29 cellular contexts compared by ENCODE assay signal in genomic region chr2:230097841-230098240, GRCh38. TPM values are rescaled to one million over a fixed set of nuclear protein-coding genes. Genes with fewer than 3 reads are reported as not detected.
A peak's percentile ranks its signal among the peaks of the same experiment; 100 is the strongest.
DNase-seq lines count a peak whose midpoint lies in the region; ATAC-seq and FAIRE-seq lines count a peak whose summit lies in the region.
"Had no signal": no experiment of that assay in that cellular context is flagged by ENCODE, and none has a peak within 500 bp of the region (broad histone marks: within the 10 kb centered on the region; RNA-seq: fewer than 3 reads in every experiment).

No MANE protein-coding gene starts in this region.

- H2BK12ac ChIP-seq in mesenchymal stem cell (ENCODE audit: low read length in 2 of 2) = no peak overlapping the region

- H4K8ac ChIP-seq in mesenchymal stem cell (ENCODE audit: low read length) = no peak overlapping the region

- H3K4me1 ChIP-seq in SJSA1 (replicated peaks) (peaks cover 14% of the 10 kb centered on the region), mesenchymal stem cell (ENCODE audit: control insufficient read depth, insufficient read depth, low read depth, low read length) (no peaks in the 10 kb centered on the region), small intestine (ENCODE audit: control insufficient read depth in 2 of 2, insufficient read depth in 1 of 2, low read depth in 1 of 2, low read length in 1 of 2) (no peaks in the 10 kb centered on the region)
- H3K4me1 ChIP-seq: BLaER1 treated with 17β-estradiol and CSF1 and Interleukin-3, amounts not matched to agents 10 nM and 100 nM had no signal

- 90% methylated on average over 1 of the region's 2 CpGs for WGBS in mesenchymal stem cell
- 6 to 86% (median 34%) methylated on average over 2 of the region's 2 CpGs for whole genome bisulfite sequencing in small intestine, 3 donors

- ATAC-seq in stimulated activated effector memory CD8-positive, alpha-beta T cell treated with anti-CD3 and anti-CD28 coated beads, Interleukin-12 subunit alpha, Interleukin-12 subunit beta, amount 100 ng/mL, for 72 hours = no peak
- ATAC-seq: HCT116, Panc1 had no signal

- no peaks in the 10 kb centered on the region for H3K36me3 ChIP-seq in SJSA1
- H3K36me3 ChIP-seq in mesenchymal stem cell (ENCODE audit: control insufficient read depth in 1 of 2, insufficient read depth in 2 of 2, low read depth in 1 of 2, low read length in 2 of 2) = no peaks in the 10 kb centered on the region
- no peaks in the 10 kb centered on the region for H3K36me3 ChIP-seq in small intestine (ENCODE audit: control insufficient read depth in 2 of 2, insufficient read depth in 2 of 2, low read length in 2 of 2)
- H3K36me3 ChIP-seq: BLaER1 treated with 17β-estradiol and CSF1 and Interleukin-3, amounts not matched to agents 10 nM and 100 nM had no signal

- H3K27me3 ChIP-seq in SJSA1 (replicated peaks) (no peaks in the 10 kb centered on the region), mesenchymal stem cell (ENCODE audit: control insufficient read depth in 1 of 2, insufficient read depth in 1 of 2, low read length in 2 of 2) (no peaks in the 10 kb centered on the region), small intestine (ENCODE audit: control insufficient read depth in 2 of 2, insufficient read depth in 2 of 2, low read length in 2 of 2) (no peaks in the 10 kb centered on the region)
- H3K27me3 ChIP-seq: BLaER1 treated with 17β-estradiol and CSF1 and Interleukin-3, amounts not matched to agents 10 nM and 100 nM had no signal

- no peak overlapping the region for H3K23ac ChIP-seq in mesenchymal stem cell (ENCODE audit: low read length in 2 of 2)

- no peak overlapping the region for H2AK5ac ChIP-seq in mesenchymal stem cell (ENCODE audit: low read length, severe bottlenecking)

- H2BK15ac ChIP-seq in mesenchymal stem cell (ENCODE audit: low read depth, poor library complexity, severe bottlenecking) = no peak overlapping the region

- H3K79me1 ChIP-seq in mesenchymal stem cell (replicated peaks; ENCODE audit: low read length, poor library complexity, severe bottlenecking) = no peaks in the 10 kb centered on the region

- no peak overlapping the region for H3K4ac ChIP-seq in mesenchymal stem cell (ENCODE audit: low read depth in 1 of 2, low read length in 2 of 2)

- no peak overlapping the region for H2AFZ ChIP-seq in mesenchymal stem cell (ENCODE audit: low read depth, low read length)

- no peak for FAIRE-seq in small intestine (lab: Jason Lieb, UNC)
- FAIRE-seq: A204.1, GM19239, H1 had no signal

- no peak overlapping the region for H3K14ac ChIP-seq in mesenchymal stem cell (ENCODE audit: low read length in 2 of 2)

- H3K4me1 Mint-ChIP-seq in stimulated activated effector memory CD8-positive, alpha-beta T cell treated with anti-CD3 and anti-CD28 coated beads, Interleukin-12 subunit alpha, Interleukin-12 subunit beta, amount 100 ng/mL, for 72 hours = no peaks in the 10 kb centered on the region
- H3K4me1 Mint-ChIP-seq: IgD-negative memory B cell had no signal

- no peak overlapping the region for H3K4me3 Mint-ChIP-seq in stimulated activated effector memory CD8-positive, alpha-beta T cell treated with anti-CD3 and anti-CD28 coated beads, Interleukin-12 subunit alpha, Interleukin-12 subunit beta, amount 100 ng/mL, for 72 hours
- H3K4me3 Mint-ChIP-seq: CD4-positive, alpha-beta T cell; IgD-negative memory B cell had no signal

- no peak overlapping the region for H3K9ac ChIP-seq in mesenchymal stem cell (ENCODE audit: low read length)
- H3K9ac ChIP-seq: BLaER1 treated with 17β-estradiol and CSF1 and Interleukin-3, amounts not matched to agents 10 nM and 100 nM; KMS-11 had no signal

- no peak overlapping the region for H3K27ac Mint-ChIP-seq in stimulated activated effector memory CD8-positive, alpha-beta T cell treated with anti-CD3 and anti-CD28 coated beads, Interleukin-12 subunit alpha, Interleukin-12 subunit beta, amount 100 ng/mL, for 72 hours
- H3K27ac Mint-ChIP-seq: CD4-positive, alpha-beta T cell; IgD-negative memory B cell had no signal

- H3K27ac ChIP-seq in SJSA1 (peak overlapping the region; percentile 19; the same call in 1 of the 2 replicates), mesenchymal stem cell (ENCODE audit: low read length, poor library complexity, severe bottlenecking) (no peak overlapping the region), small intestine (ENCODE audit: low read depth in 1 of 2, low read length in 1 of 2) (no peak overlapping the region)
- H3K27ac ChIP-seq: BLaER1 treated with 17β-estradiol and CSF1 and Interleukin-3, amounts not matched to agents 10 nM and 100 nM; KMS-11; RWPE1; SK-N-MC had no signal

- DNase-seq in Daoy (ENCODE audit: low read depth) (peak; percentile 10), HCEC 1CT (peak; percentile 69), SJSA1 (ENCODE audit: low read depth in 1 of 2, low spot score in 2 of 2) (peak in 1 of 2 experiments; percentile 73), mesenchymal stem cell (peak; percentile 18), small intestine (no peak)
- DNase-seq in stimulated activated effector memory CD8-positive, alpha-beta T cell treated with anti-CD3 and anti-CD28 coated beads, Interleukin-12 subunit alpha, Interleukin-12 subunit beta, amount 100 ng/mL, for 72 hours (ENCODE audit: low spot score in 2 of 2) = no peak
- no peak for DNase-seq in activated CD4-positive, alpha-beta T cell treated with anti-CD3 and anti-CD28 coated beads for 48 hours
- DNase-seq: AML-193; CD4-positive, alpha-beta T cell; COR-L47; DMS53; NCI-H1092 treated with DMSO at 0.1 percent for 48 hours; NCI-H1436; NCI-H187; NCI-H2081 treated with DMSO at 0.1 percent for 48 hours; NCI-H2171; NCI-H524; NCI-H82; SHP77 had no signal

- H3K9me3 ChIP-seq in SJSA1 (replicated peaks) (no peaks in the 10 kb centered on the region; the same call in 1 of the 2 replicates), mesenchymal stem cell (ENCODE audit: control insufficient read depth, low read length) (peaks cover 6% of the 10 kb centered on the region), small intestine (ENCODE audit: control insufficient read depth, low read depth) (no peaks in the 10 kb centered on the region)

- no peak overlapping the region for H2BK5ac ChIP-seq in mesenchymal stem cell (ENCODE audit: low read depth, low read length, poor library complexity, severe bottlenecking)

- H3K4me2 ChIP-seq in mesenchymal stem cell (ENCODE audit: low read length, poor library complexity, severe bottlenecking) = no peak overlapping the region
- H3K4me2 ChIP-seq: BLaER1 treated with 17β-estradiol and CSF1 and Interleukin-3, amounts not matched to agents 10 nM and 100 nM; KMS-11 had no signal

- H4K91ac ChIP-seq in mesenchymal stem cell (ENCODE audit: low read length) = no peak overlapping the region

- H3K18ac ChIP-seq in mesenchymal stem cell (ENCODE audit: low read depth in 1 of 2, low read length in 2 of 2) = no peak overlapping the region

- H3K4me3 ChIP-seq in SJSA1 = no peak overlapping the region
- H3K4me3 ChIP-seq in mesenchymal stem cell (ENCODE audit: insufficient read depth in 1 of 2, low read depth in 1 of 2, low read length in 2 of 2) = no peak overlapping the region
- H3K4me3 ChIP-seq in small intestine (ENCODE audit: low read depth in 1 of 2, low read length in 2 of 2) = no peak overlapping the region
- H3K4me3 ChIP-seq: BLaER1 treated with 17β-estradiol and CSF1 and Interleukin-3, amounts not matched to agents 10 nM and 100 nM; SK-N-MC had no signal

- peaks cover 4% of the 10 kb centered on the region for H3K9me3 Mint-ChIP-seq in stimulated activated effector memory CD8-positive, alpha-beta T cell treated with anti-CD3 and anti-CD28 coated beads, Interleukin-12 subunit alpha, Interleukin-12 subunit beta, amount 100 ng/mL, for 72 hours

- no peak overlapping the region for H2BK120ac ChIP-seq in mesenchymal stem cell (ENCODE audit: low read depth, low read length)

- no peaks in the 10 kb centered on the region for H3K36me3 Mint-ChIP-seq in stimulated activated effector memory CD8-positive, alpha-beta T cell treated with anti-CD3 and anti-CD28 coated beads, Interleukin-12 subunit alpha, Interleukin-12 subunit beta, amount 100 ng/mL, for 72 hours
- H3K36me3 Mint-ChIP-seq: IgD-negative memory B cell had no signal

RNA-seq across cellular contexts. Expression of gene SLC16A14, which starts 29.1 kb away (rescaled TPM):
- total RNA-seq in Daoy (2014; rRNA removed; shearing (Covaris generic)) = 1.9 and 2.1 TPM in 2 replicates
- 0.47 and 1.5 TPM in 2 replicates for total RNA-seq in SJSA1 (2014; rRNA removed; shearing (Covaris generic))
- polyA plus RNA-seq in mesenchymal stem cell (2013, experiment 1 of 2) = 2.2 TPM
- 2.3 TPM for polyA plus RNA-seq in mesenchymal stem cell (2013, experiment 2 of 2)
- 1 to 10 TPM in 1 of 3 donors, under 1 TPM in 1, not detected in 1; 0.27 to 2.0 TPM for polyA plus RNA-seq in small intestine

Comparison
In these comparisons a context has a peak if more than half of its experiments do, and no peak if none do; other contexts are left out.
1. DNase-seq: peak in Daoy (single experiment), HCEC 1CT (single experiment) and mesenchymal stem cell (single experiment); none in stimulated activated effector memory CD8-positive, alpha-beta T cell treated with anti-CD3 and anti-CD28 coated beads, Interleukin-12 subunit alpha, Interleukin-12 subunit beta, amount 100 ng/mL, for 72 hours (0 of 2), activated CD4-positive, alpha-beta T cell treated with anti-CD3 and anti-CD28 coated beads for 48 hours (single experiment) and small intestine (single experiment).